Comparison of ENCODE assay signal across 2 cellular contexts in the genomic region with DNA sequence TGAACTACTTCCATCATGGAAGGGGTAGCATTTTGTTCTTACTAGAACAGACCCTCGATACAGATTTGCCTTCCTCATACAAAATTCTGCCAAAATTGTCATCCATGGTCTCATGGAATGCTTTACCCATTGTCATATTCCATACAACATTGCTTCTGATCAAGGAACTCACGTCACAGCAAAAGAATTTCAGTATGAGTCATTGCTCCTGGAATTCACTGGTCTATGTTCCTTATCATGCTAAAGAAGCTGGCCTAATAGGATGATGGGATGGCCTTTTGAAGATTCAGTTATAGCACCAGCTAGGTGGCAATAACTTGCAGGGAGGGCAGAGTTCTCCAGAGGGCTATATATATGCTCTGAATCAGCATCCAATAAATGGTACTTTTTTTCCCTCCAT.
TF ChIP-seq lines count a peak whose summit lies in the region.

No MANE protein-coding gene starts in this region.

TF ChIP-seq in HCT116, 20 proteins besides CTCF, POLR2A, EP300 and RAD21 (continued from another document):
- TF ChIP-seq TCF7L2 (IDR thresholded peaks at IDR 0.05; ENCODE audit: borderline replicate concordance, extremely low read depth, insufficient read depth, insufficient read length) (peak; percentile 27), JUND (IDR thresholded peaks at IDR 0.05) (0 out of 2 replicates have a peak, but pooled peaks have one; percentile 43), ZFX (IDR thresholded peaks at IDR 0.05) (no peak)
- TF ChIP-seq, protein P1, sequence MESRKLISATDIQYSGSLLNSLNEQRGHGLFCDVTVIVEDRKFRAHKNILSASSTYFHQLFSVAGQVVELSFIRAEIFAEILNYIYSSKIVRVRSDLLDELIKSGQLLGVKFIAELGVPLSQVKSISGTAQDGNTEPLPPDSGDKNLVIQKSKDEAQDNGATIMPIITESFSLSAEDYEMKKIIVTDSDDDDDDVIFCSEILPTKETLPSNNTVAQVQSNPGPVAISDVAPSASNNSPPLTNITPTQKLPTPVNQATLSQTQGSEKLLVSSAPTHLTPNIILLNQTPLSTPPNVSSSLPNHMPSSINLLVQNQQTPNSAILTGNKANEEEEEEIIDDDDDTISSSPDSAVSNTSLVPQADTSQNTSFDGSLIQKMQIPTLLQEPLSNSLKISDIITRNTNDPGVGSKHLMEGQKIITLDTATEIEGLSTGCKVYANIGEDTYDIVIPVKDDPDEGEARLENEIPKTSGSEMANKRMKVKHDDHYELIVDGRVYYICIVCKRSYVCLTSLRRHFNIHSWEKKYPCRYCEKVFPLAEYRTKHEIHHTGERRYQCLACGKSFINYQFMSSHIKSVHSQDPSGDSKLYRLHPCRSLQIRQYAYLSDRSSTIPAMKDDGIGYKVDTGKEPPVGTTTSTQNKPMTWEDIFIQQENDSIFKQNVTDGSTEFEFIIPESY (IDR thresholded peaks at IDR 0.05; ENCODE audit: extremely low read depth, insufficient replicate concordance, low read length), result no peak

TF ChIP-seq in SK-N-SH treated with all-trans-retinoic acid at 6 μM for 48 hours, 23 proteins besides CTCF, POLR2A, EP300 and RAD21 (continued from another document):
- TF ChIP-seq, protein P2, sequence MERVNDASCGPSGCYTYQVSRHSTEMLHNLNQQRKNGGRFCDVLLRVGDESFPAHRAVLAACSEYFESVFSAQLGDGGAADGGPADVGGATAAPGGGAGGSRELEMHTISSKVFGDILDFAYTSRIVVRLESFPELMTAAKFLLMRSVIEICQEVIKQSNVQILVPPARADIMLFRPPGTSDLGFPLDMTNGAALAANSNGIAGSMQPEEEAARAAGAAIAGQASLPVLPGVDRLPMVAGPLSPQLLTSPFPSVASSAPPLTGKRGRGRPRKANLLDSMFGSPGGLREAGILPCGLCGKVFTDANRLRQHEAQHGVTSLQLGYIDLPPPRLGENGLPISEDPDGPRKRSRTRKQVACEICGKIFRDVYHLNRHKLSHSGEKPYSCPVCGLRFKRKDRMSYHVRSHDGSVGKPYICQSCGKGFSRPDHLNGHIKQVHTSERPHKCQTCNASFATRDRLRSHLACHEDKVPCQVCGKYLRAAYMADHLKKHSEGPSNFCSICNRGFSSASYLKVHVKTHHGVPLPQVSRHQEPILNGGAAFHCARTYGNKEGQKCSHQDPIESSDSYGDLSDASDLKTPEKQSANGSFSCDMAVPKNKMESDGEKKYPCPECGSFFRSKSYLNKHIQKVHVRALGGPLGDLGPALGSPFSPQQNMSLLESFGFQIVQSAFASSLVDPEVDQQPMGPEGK (CRISPR knock-in tag; IDR thresholded peaks at IDR 0.05; ENCODE audit: borderline replicate concordance), result no peak
- TF ChIP-seq ZFP3 (CRISPR knock-in tag; IDR thresholded peaks at IDR 0.05) (no peak), ISL1 (CRISPR knock-in tag; IDR thresholded peaks at IDR 0.05) (no peak), TOX (CRISPR knock-in tag; IDR thresholded peaks at IDR 0.05; ENCODE audit: borderline replicate concordance) (no peak), RARB (CRISPR knock-in tag; IDR thresholded peaks at IDR 0.05) (no peak), ZNF8 (CRISPR knock-in tag; IDR thresholded peaks at IDR 0.05) (no peak), ZNF70 (CRISPR knock-in tag; IDR thresholded peaks at IDR 0.05) (no peak), ZC3H10 (CRISPR knock-in tag; IDR thresholded peaks at IDR 0.05) (no peak), ZFP30 (CRISPR knock-in tag; IDR thresholded peaks at IDR 0.05) (no peak)
- TF ChIP-seq, protein P3, sequence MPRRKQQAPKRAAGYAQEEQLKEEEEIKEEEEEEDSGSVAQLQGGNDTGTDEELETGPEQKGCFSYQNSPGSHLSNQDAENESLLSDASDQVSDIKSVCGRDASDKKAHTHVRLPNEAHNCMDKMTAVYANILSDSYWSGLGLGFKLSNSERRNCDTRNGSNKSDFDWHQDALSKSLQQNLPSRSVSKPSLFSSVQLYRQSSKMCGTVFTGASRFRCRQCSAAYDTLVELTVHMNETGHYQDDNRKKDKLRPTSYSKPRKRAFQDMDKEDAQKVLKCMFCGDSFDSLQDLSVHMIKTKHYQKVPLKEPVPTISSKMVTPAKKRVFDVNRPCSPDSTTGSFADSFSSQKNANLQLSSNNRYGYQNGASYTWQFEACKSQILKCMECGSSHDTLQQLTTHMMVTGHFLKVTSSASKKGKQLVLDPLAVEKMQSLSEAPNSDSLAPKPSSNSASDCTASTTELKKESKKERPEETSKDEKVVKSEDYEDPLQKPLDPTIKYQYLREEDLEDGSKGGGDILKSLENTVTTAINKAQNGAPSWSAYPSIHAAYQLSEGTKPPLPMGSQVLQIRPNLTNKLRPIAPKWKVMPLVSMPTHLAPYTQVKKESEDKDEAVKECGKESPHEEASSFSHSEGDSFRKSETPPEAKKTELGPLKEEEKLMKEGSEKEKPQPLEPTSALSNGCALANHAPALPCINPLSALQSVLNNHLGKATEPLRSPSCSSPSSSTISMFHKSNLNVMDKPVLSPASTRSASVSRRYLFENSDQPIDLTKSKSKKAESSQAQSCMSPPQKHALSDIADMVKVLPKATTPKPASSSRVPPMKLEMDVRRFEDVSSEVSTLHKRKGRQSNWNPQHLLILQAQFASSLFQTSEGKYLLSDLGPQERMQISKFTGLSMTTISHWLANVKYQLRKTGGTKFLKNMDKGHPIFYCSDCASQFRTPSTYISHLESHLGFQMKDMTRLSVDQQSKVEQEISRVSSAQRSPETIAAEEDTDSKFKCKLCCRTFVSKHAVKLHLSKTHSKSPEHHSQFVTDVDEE (CRISPR knock-in tag; IDR thresholded peaks at IDR 0.05), result no peak
- TF ChIP-seq, protein P4, sequence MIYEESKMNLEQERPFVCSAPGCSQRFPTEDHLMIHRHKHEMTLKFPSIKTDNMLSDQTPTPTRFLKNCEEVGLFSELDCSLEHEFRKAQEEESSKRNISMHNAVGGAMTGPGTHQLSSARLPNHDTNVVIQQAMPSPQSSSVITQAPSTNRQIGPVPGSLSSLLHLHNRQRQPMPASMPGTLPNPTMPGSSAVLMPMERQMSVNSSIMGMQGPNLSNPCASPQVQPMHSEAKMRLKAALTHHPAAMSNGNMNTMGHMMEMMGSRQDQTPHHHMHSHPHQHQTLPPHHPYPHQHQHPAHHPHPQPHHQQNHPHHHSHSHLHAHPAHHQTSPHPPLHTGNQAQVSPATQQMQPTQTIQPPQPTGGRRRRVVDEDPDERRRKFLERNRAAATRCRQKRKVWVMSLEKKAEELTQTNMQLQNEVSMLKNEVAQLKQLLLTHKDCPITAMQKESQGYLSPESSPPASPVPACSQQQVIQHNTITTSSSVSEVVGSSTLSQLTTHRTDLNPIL (CRISPR knock-in tag; IDR thresholded peaks at IDR 0.05; ENCODE audit: low read depth), result no peak
- TF ChIP-seq, protein P5, sequence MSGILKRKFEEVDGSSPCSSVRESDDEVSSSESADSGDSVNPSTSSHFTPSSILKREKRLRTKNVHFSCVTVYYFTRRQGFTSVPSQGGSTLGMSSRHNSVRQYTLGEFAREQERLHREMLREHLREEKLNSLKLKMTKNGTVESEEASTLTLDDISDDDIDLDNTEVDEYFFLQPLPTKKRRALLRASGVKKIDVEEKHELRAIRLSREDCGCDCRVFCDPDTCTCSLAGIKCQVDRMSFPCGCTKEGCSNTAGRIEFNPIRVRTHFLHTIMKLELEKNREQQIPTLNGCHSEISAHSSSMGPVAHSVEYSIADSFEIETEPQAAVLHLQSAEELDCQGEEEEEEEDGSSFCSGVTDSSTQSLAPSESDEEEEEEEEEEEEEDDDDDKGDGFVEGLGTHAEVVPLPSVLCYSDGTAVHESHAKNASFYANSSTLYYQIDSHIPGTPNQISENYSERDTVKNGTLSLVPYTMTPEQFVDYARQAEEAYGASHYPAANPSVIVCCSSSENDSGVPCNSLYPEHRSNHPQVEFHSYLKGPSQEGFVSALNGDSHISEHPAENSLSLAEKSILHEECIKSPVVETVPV (CRISPR knock-in tag; IDR thresholded peaks at IDR 0.05), result no peak
